1 cellular context compared by ENCODE assay signal in genomic region chr9:117703538-117703937, GRCh38.
TF ChIP-seq lines count a peak whose summit lies in the region.

No MANE protein-coding gene starts in this region.

TF ChIP-seq in WTC11, 78 proteins besides CTCF, POLR2A, EP300 and RAD21 (continued from another document):
- TF ChIP-seq ZNF423 (CRISPR knock-in tag; IDR thresholded peaks at IDR 0.05) (no peak), ZNF138 (CRISPR knock-in tag; conservative IDR thresholded peaks at IDR 0.05) (no peak), ELF4 (CRISPR knock-in tag; IDR thresholded peaks at IDR 0.05; ENCODE audit: low read depth) (no peak), SMAD4 (CRISPR knock-in tag; IDR thresholded peaks at IDR 0.05) (no peak), CDX4 (CRISPR knock-in tag; IDR thresholded peaks at IDR 0.05; ENCODE audit: borderline replicate concordance) (no peak), MYBL2 (CRISPR knock-in tag; IDR thresholded peaks at IDR 0.05) (no peak)
- TF ChIP-seq, protein P1, sequence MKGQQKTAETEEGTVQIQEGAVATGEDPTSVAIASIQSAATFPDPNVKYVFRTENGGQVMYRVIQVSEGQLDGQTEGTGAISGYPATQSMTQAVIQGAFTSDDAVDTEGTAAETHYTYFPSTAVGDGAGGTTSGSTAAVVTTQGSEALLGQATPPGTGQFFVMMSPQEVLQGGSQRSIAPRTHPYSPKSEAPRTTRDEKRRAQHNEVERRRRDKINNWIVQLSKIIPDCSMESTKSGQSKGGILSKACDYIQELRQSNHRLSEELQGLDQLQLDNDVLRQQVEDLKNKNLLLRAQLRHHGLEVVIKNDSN (CRISPR knock-in tag; IDR thresholded peaks at IDR 0.05), result no peak
